ENCODE assay signal across 22 cellular contexts in the genomic region with DNA sequence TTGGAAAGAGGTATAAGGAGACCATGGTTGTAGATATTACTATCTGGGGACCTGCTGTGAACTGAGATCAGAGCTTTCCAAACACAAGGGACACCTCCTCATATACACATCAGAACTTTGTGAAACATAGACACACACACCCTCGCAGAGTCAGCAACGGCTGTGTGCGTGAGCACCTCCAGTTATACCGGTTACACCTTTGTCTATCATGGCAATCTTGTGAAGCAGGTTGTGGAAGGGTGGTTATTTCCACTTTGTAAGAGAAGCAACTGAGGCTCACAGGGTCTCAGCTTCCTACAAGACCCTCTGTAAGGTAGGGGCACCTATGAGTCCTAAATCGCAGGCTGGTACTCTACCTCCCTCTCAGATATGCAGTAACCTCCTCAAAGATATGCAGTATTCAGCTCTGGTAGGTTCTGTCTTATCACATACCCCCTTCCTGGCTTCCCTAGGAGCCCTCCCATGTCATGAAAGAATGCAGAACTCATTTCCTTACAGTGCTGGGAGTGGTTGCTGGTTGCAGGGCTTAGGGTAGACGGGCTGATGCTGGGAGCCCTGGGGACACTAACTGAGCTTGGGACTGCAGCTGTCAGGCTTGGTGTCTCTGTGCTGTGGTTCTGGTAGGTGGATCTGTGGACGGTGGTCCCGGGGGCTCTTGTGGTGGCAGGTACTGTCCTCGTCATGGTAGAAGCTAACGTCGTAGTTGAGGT.
"Had no signal": no experiment of that assay in that cellular context is flagged by ENCODE, and none has a peak within 500 bp of the region (broad histone marks: within the 10 kb centered on the region; RNA-seq: fewer than 3 reads in every experiment).

No MANE protein-coding gene starts in this region.

- H3K27ac ChIP-seq: ascending aorta, brain microvascular endothelial cell, heart left ventricle, left lung, right lobe of liver, thoracic aorta had no signal

- H3K27me3 Mint-ChIP-seq: activated B cell treated with CpG ODN at 0.5 μM for 24 hours; activated naive CD4-positive, alpha-beta T cell treated with anti-CD3 and anti-CD28 coated beads, Interleukin-2, amount 10 ng/mL, durations not matched to agents 7 days and 5 days; central memory CD8-positive, alpha-beta T cell had no signal

- H3K27ac Mint-ChIP-seq: activated B cell treated with CpG ODN at 0.5 μM for 24 hours; activated naive CD4-positive, alpha-beta T cell treated with anti-CD3 and anti-CD28 coated beads, Interleukin-2, amount 10 ng/mL, durations not matched to agents 7 days and 5 days; T-helper 1 cell treated with Interleukin-12 subunit alpha and Interleukin-12 subunit beta and Interleukin-4 antibody, amounts not matched to agents 30 μg/mL and 1 μg/mL, for 36 hours had no signal

- FAIRE-seq: colon had no signal

- DNase-seq: activated B cell treated with CpG ODN at 0.5 μM for 24 hours; activated CD4-positive, alpha-beta T cell treated with anti-CD3 and anti-CD28 coated beads for 4 hours; activated CD4-positive, alpha-beta T cell treated with anti-CD3 and anti-CD28 coated beads, Interleukin-2, amount 50 U/mL, for 48 hours; activated CD8-positive, alpha-beta memory T cell treated with anti-CD3 and anti-CD28 coated beads, Interleukin-2, amount 50 U/mL, for 48 hours; activated effector memory CD4-positive, alpha-beta T cell treated with Interleukin-2 at 50 U/mL for 16 hours; activated naive CD4-positive, alpha-beta T cell treated with anti-CD3 and anti-CD28 coated beads, Interleukin-2, amount 10 ng/mL, durations not matched to agents 7 days and 5 days; activated T-cell treated with anti-CD3 and anti-CD28 coated beads, Interleukin-2, amount 50 U/mL, for 48 hours; brain microvascular endothelial cell; heart left ventricle; left lung; occipital lobe; right lobe of liver; stimulated activated CD4-positive, alpha-beta T cell treated with anti-CD3 and anti-CD28 coated beads, Interleukin-15, amount 100 ng/mL, for 24 hours; stimulated activated naive CD4-positive, alpha-beta T cell; T1000 had no signal

- H3K27me3 ChIP-seq: ascending aorta, brain microvascular endothelial cell, heart left ventricle, left lung, right lobe of liver had no signal

- H3K4me3 Mint-ChIP-seq: activated B cell treated with CpG ODN at 0.5 μM for 24 hours; activated naive CD4-positive, alpha-beta T cell treated with anti-CD3 and anti-CD28 coated beads, Interleukin-2, amount 10 ng/mL, durations not matched to agents 7 days and 5 days; central memory CD8-positive, alpha-beta T cell; T-helper 1 cell treated with Interleukin-12 subunit alpha and Interleukin-12 subunit beta and Interleukin-4 antibody, amounts not matched to agents 30 μg/mL and 1 μg/mL, for 36 hours had no signal

- H3K9me3 ChIP-seq: ascending aorta, heart left ventricle, left lung, right lobe of liver, thoracic aorta had no signal

- H3K9me3 Mint-ChIP-seq: activated B cell treated with CpG ODN at 0.5 μM for 24 hours; activated naive CD4-positive, alpha-beta T cell treated with anti-CD3 and anti-CD28 coated beads, Interleukin-2, amount 10 ng/mL, durations not matched to agents 7 days and 5 days; central memory CD8-positive, alpha-beta T cell; T-helper 1 cell treated with Interleukin-12 subunit alpha and Interleukin-12 subunit beta and Interleukin-4 antibody, amounts not matched to agents 30 μg/mL and 1 μg/mL, for 36 hours had no signal

- H3K4me3 ChIP-seq: ascending aorta, heart left ventricle, left lung, lung, right lobe of liver, skin epidermis, thoracic aorta had no signal

- H3K4me1 ChIP-seq: ascending aorta, left lung, right lobe of liver had no signal

- H3K4me1 Mint-ChIP-seq: activated naive CD4-positive, alpha-beta T cell treated with anti-CD3 and anti-CD28 coated beads, Interleukin-2, amount 10 ng/mL, durations not matched to agents 7 days and 5 days; central memory CD8-positive, alpha-beta T cell had no signal

- H3K36me3 ChIP-seq: right lobe of liver, thoracic aorta had no signal
